ENCODE assay signal across 8 cellular contexts in the genomic region with DNA sequence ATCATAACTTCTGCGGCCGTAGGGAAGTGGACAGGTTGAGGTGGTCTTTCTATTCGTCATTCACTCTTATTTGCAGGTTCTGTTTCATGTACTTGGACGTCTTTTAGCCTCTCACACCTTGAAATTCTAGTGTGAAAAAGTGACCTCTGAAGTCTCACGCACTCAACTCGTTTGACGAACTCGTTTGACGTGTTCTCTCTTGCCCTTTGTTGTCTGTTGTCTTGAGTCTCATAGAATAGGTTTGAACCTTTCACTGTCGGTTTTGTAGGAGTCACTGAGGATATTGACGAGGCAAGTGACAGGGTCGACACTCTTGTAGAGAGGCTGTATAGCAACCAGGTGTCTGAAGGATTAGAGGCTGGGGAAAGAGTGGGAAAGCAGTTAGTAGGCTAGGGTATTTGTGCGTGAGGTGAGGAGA. TPM values are rescaled to one million over a fixed set of nuclear protein-coding genes. Genes with fewer than 3 reads are reported as not detected.
A peak's percentile ranks its signal among the peaks of the same experiment; 100 is the strongest.
DNase-seq lines count a peak whose midpoint lies in the region; ATAC-seq, FAIRE-seq and TF ChIP-seq lines count a peak whose summit lies in the region.

No MANE protein-coding gene starts in this region.

- TF ChIP-seq CTCF in AG04449 (IDR thresholded peaks at IDR 0.05; ENCODE audit: insufficient read depth, low read length, missing control alignments): no peak
- no peak for TF ChIP-seq CTCF in astrocyte of the spinal cord (IDR thresholded peaks at IDR 0.05; ENCODE audit: low read depth, low read length)
- no peak for TF ChIP-seq CTCF in kidney epithelial cell (IDR thresholded peaks at IDR 0.05; ENCODE audit: insufficient read depth, low read length, poor library complexity, severe bottlenecking)
- no peak for TF ChIP-seq CTCF in D721Med (IDR thresholded peaks at IDR 0.05; ENCODE audit: insufficient read depth, missing control alignments)

- peak overlapping the region; percentile 74 for H3K4me3 ChIP-seq in AG04449 (ENCODE audit: low read depth, low read length)
- H3K4me3 ChIP-seq in astrocyte of the spinal cord (ENCODE audit: low read depth, low read length): peak overlapping the region; percentile 86
- peak overlapping the region; percentile 94 for H3K4me3 ChIP-seq in kidney epithelial cell (ENCODE audit: low read depth, low read length)

- TF ChIP-seq POLR2A in GM12892 (IDR thresholded peaks at IDR 0.05; ENCODE audit: low read depth, low read length): no peak

- H3K36me3 ChIP-seq in kidney epithelial cell (ENCODE audit: control insufficient read depth, insufficient read depth, low read length): no peaks in the 10 kb centered on the region

- peak overlapping the region; percentile 87 for H3K27ac ChIP-seq in substantia nigra (ENCODE audit: low read depth, low read length, poor library complexity, severe bottlenecking)

- DNase-seq in AG04449 (ENCODE audit: low read depth, low spot score): no peak
- DNase-seq in GM12892 (ENCODE audit: insufficient read length): no peak
- peak; percentile 28 for DNase-seq in NOMO-1 treated with DMSO at 0.1 percent for 48 hours (lab: John Stamatoyannopoulos, UW; ENCODE audit: unreplicated experiment)
- peak; percentile 53 for DNase-seq in astrocyte of the spinal cord (ENCODE audit: low read depth, low spot score)
- no peak for DNase-seq in kidney epithelial cell (ENCODE audit: low read depth)
- DNase-seq in substantia nigra (lab: John Stamatoyannopoulos, UW): peak in 2 of 49 donors; percentile 15 to 64
- no peak for DNase-seq in D721Med (ENCODE audit: insufficient read length, low spot score)

- POLR2A ChIA-PET in AG04449 (lab: Yijun Ruan, JAX): interaction anchor here (0.7 to 2.3 kb wide), 4 partner anchors 32 to 562 kb away, joined by 3 to 8 read pairs (median 5); no protein-coding TSS in a partner anchor

- peak; percentile 73 for FAIRE-seq in GM12892 (lab: Jason Lieb, UNC)
- no peak for FAIRE-seq in D721Med (lab: Jason Lieb, UNC)

- no peak for ATAC-seq in HG03520 (IDR thresholded peaks at IDR 0.05; ENCODE audit: unreplicated experiment)

- H3K27me3 ChIP-seq in kidney epithelial cell (ENCODE audit: control insufficient read depth, insufficient read depth, low read length): no peaks in the 10 kb centered on the region

- CTCF ChIA-PET in AG04449 (lab: Yijun Ruan, JAX): interaction anchor here (0.7 to 2.2 kb wide), 8 partner anchors 8 to 229 kb away, joined by 3 to 5 read pairs (median 4); no protein-coding TSS in a partner anchor

- in situ Hi-C loops in astrocyte of the spinal cord (cut with HindIII; ENCODE audit: low sequenced_read_pairs): no loop called here

RNA-seq across cellular contexts. Expression of a gene that starts 1.1 kb away (rescaled TPM):
- polyA plus RNA-seq in GM12892 (2012; ENCODE audit: missing spikeins): 28.0 TPM
- total RNA-seq in kidney epithelial cell: 29.6 and 37.3 TPM in 2 replicates

Comparison
In these comparisons a context has a peak if more than half of its experiments do, and no peak if none do; other contexts are left out.
1. DNase-seq: peak in NOMO-1 treated with DMSO at 0.1 percent for 48 hours (single experiment) and astrocyte of the spinal cord (single experiment); none in AG04449 (single experiment), GM12892 (single experiment), kidney epithelial cell (single experiment) and D721Med (single experiment).
2. Peak in every context shown above with its lines, with median percentiles within 50 percentile points of each other: H3K4me3 ChIP-seq.